34 cellular contexts compared by ENCODE assay signal in genomic region chr13:25365720-25366235, GRCh38.
"Had no signal": no experiment of that assay in that cellular context is flagged by ENCODE, and none has a peak within 500 bp of the region (broad histone marks: within the 10 kb centered on the region; RNA-seq: fewer than 3 reads in every experiment).

No MANE protein-coding gene starts in this region.

- H3K36me3 ChIP-seq: MG63 had no signal

- H3K9me3 ChIP-seq: MG63 had no signal

- H3K4me3 ChIP-seq: MG63 had no signal

- DNase-seq: Karpas-422, Kasumi-1, MG63, MM.1S, MV-4-11, NCI-H1048, NCI-H1092, NCI-H1092 treated with DMSO at 0.1 percent for 48 hours, NCI-H1105, NCI-H1105 treated with DMSO at 0.1 percent for 48 hours, NCI-H1417, NCI-H1417 treated with DMSO at 0.1 percent for 48 hours, NCI-H1436, NCI-H1436 treated with DMSO at 0.1 percent for 48 hours, NCI-H146, NCI-H1694, NCI-H1694 treated with DMSO at 0.1 percent for 48 hours, NCI-H187, NCI-H187 treated with DMSO at 0.1 percent for 48 hours, NCI-H1930, NCI-H2029, NCI-H2029 treated with DMSO at 0.1 percent for 48 hours, NCI-H2081, NCI-H2081 treated with DMSO at 0.1 percent for 48 hours, NCI-H2107, NCI-H2171, NCI-H2171 treated with DMSO at 0.1 percent for 48 hours, NCI-H2227 treated with DMSO at 0.1 percent for 48 hours, NCI-H226, NCI-H345, NCI-H446, NCI-H446 treated with DMSO at 0.1 percent for 48 hours, NCI-H510A, NCI-H510A treated with DMSO at 0.1 percent for 48 hours had no signal
